In the genomic region with DNA sequence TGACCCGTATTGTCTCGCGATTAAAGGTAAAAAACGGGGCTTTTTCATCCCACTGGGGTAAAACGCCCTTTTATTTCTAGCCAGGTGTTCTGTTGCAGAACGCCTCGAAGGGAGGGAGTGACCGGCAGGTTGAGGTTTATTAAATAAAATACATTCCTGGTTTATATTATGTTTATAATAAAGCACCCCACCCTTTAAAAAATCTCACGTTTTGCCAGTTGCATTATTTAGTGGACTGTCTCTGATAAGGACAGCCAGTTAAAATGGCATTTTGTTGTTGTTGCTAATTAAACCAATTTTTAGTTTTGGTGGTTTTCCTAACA, we compare ENCODE assay signal across 9 cellular contexts. TPM values are rescaled to one million over a fixed set of nuclear protein-coding genes. Genes with fewer than 3 reads are reported as not detected.
DNase-seq lines count a peak whose midpoint lies in the region; ATAC-seq and TF ChIP-seq lines count a peak whose summit lies in the region.
"Had no signal": no experiment of that assay in that cellular context is flagged by ENCODE, and none has a peak within 500 bp of the region (broad histone marks: within the 10 kb centered on the region; RNA-seq: fewer than 3 reads in every experiment).

No MANE protein-coding gene starts in this region.

- ATAC-seq in HG02678 (IDR thresholded peaks at IDR 0.05; ENCODE audit: unreplicated experiment) (no peak), GM21723 (IDR thresholded peaks at IDR 0.05; ENCODE audit: unreplicated experiment) (no peak)

- DNase-seq in DMS79 (lab: John Stamatoyannopoulos, UW) (peak; percentile 21), DMS79 treated with DMSO at 0.1 percent for 48 hours (lab: John Stamatoyannopoulos, UW) (no peak), immature natural killer cell (no peak), stomach (no peak), NCI-H748 treated with DMSO at 0.1 percent for 48 hours (lab: John Stamatoyannopoulos, UW) (no peak)
- no peak for DNase-seq in activated naive CD8-positive, alpha-beta T cell treated with anti-CD3 and anti-CD28 coated beads for 36 hours

- peaks cover 37% of the 10 kb centered on the region for H3K9me3 Mint-ChIP-seq in activated naive CD8-positive, alpha-beta T cell treated with anti-CD3 and anti-CD28 coated beads for 36 hours
- peaks cover 25 to 51% (median 30%) of the 10 kb centered on the region in 6 donors for H3K9me3 Mint-ChIP-seq in immature natural killer cell

- WGBS in stomach, 5 donors, result 0 to 2% (median 1%) methylated on average over 9 of the region's 9 CpGs

- H3K9me3 ChIP-seq in stomach, result peaks cover 15 to 90% (median 62%) of the 10 kb centered on the region in 4 donors

- H3K4me3 Mint-ChIP-seq in activated naive CD8-positive, alpha-beta T cell treated with anti-CD3 and anti-CD28 coated beads for 36 hours, result peak overlapping the region; percentile 89
- H3K4me3 Mint-ChIP-seq in immature natural killer cell, result peak overlapping the region; percentile 98 to 100 (median 99)

- H3K4me3 ChIP-seq in stomach, result peak overlapping the region; percentile 65 to 85 (median 80)
- H3K4me3 ChIP-seq: hepatocyte had no signal

- no peak for TF ChIP-seq EP300 in stomach (IDR thresholded peaks at IDR 0.05)

- peaks cover 6% of the 10 kb centered on the region for H3K4me1 Mint-ChIP-seq in activated naive CD8-positive, alpha-beta T cell treated with anti-CD3 and anti-CD28 coated beads for 36 hours
- H3K4me1 Mint-ChIP-seq in immature natural killer cell, result peaks cover 21 to 27% of the 10 kb centered on the region in 2 donors

- no peaks in the 10 kb centered on the region for H3K27me3 Mint-ChIP-seq in activated naive CD8-positive, alpha-beta T cell treated with anti-CD3 and anti-CD28 coated beads for 36 hours
- peaks cover 10 to 12% (median 11%) of the 10 kb centered on the region in 3 donors for H3K27me3 Mint-ChIP-seq in immature natural killer cell (ENCODE audit: low read depth in 3 of 3)

- H3K36me3 Mint-ChIP-seq in activated naive CD8-positive, alpha-beta T cell treated with anti-CD3 and anti-CD28 coated beads for 36 hours, result peaks cover 59% of the 10 kb centered on the region
- H3K36me3 Mint-ChIP-seq in immature natural killer cell, result peaks cover 19 to 31% (median 27%) of the 10 kb centered on the region in 3 donors

- H3K27me3 ChIP-seq in stomach, result no peaks in the 10 kb centered on the region
- H3K27me3 ChIP-seq: hepatocyte had no signal

- H3K4me1 ChIP-seq in stomach, result peaks cover 0 to 24% (median 12%) of the 10 kb centered on the region in 4 donors

- no peak for TF ChIP-seq CTCF in stomach (IDR thresholded peaks at IDR 0.05)

- intact Hi-C loops in stomach (cut with DNase I; ENCODE audit: low total_unique reads), result no loop called here

- peak overlapping the region; percentile 70 to 86 (median 77) for H3K27ac ChIP-seq in stomach
- H3K27ac ChIP-seq: hepatocyte had no signal

- no peak for TF ChIP-seq POLR2A in stomach (IDR thresholded peaks at IDR 0.05)

- peaks cover 5 to 45% (median 33%) of the 10 kb centered on the region in 4 donors for H3K36me3 ChIP-seq in stomach

- peak overlapping the region; percentile 97 for H3K27ac Mint-ChIP-seq in activated naive CD8-positive, alpha-beta T cell treated with anti-CD3 and anti-CD28 coated beads for 36 hours
- H3K27ac Mint-ChIP-seq in immature natural killer cell, result peak overlapping the region; percentile 94 to 99 (median 98)

RNA-seq across cellular contexts. Expression of gene ZNF850, which starts 25.1 kb away (rescaled TPM):
- total RNA-seq in activated naive CD8-positive, alpha-beta T cell treated with anti-CD3 and anti-CD28 coated beads for 36 hours, result 10 to 100 TPM; 10.6 to 13.6 TPM
- polyA plus RNA-seq in immature natural killer cell, result under 1 TPM in 2 of 3 donors, not detected in 1; 0.22 to 0.50 TPM
- 10 to 100 TPM in 1 of 5 donors, 1 to 10 TPM in 2, under 1 TPM in 1, not detected in 1; 0.89 to 10.1 (median 2.2) TPM for total RNA-seq in stomach
- under 1 TPM; 0.15 to 0.25 (median 0.19) TPM for polyA plus RNA-seq in stomach

RNA-seq across cellular contexts. Expression of gene ZNF790, which starts 40.4 kb away (rescaled TPM):
- 1 to 10 TPM; 9.0 to 9.6 TPM for total RNA-seq in activated naive CD8-positive, alpha-beta T cell treated with anti-CD3 and anti-CD28 coated beads for 36 hours
- 1 to 10 TPM; 6.2 to 8.8 (median 8.5) TPM for polyA plus RNA-seq in immature natural killer cell
- total RNA-seq in stomach, result 10 to 100 TPM in 1 of 5 donors, 1 to 10 TPM in 3, not detected in 1; 1.2 to 13.6 (median 8.2) TPM
- polyA plus RNA-seq in stomach, result 1 to 10 TPM; 2.3 to 2.7 (median 2.6) TPM

RNA-seq across cellular contexts. Expression of gene ZNF345, which starts 52.9 kb away (rescaled TPM):
- 1 to 10 TPM; 3.6 to 4.9 TPM for total RNA-seq in activated naive CD8-positive, alpha-beta T cell treated with anti-CD3 and anti-CD28 coated beads for 36 hours
- polyA plus RNA-seq in immature natural killer cell, result 1 to 10 TPM; 3.2 to 5.4 (median 3.6) TPM
- 10 to 100 TPM in 2 of 5 donors, 1 to 10 TPM in 3; 4.9 to 24.1 (median 9.9) TPM for total RNA-seq in stomach
- 1 to 10 TPM; 1.6 to 3.7 (median 3.4) TPM for polyA plus RNA-seq in stomach
